1 cellular context compared by ENCODE assay signal in the genomic region with DNA sequence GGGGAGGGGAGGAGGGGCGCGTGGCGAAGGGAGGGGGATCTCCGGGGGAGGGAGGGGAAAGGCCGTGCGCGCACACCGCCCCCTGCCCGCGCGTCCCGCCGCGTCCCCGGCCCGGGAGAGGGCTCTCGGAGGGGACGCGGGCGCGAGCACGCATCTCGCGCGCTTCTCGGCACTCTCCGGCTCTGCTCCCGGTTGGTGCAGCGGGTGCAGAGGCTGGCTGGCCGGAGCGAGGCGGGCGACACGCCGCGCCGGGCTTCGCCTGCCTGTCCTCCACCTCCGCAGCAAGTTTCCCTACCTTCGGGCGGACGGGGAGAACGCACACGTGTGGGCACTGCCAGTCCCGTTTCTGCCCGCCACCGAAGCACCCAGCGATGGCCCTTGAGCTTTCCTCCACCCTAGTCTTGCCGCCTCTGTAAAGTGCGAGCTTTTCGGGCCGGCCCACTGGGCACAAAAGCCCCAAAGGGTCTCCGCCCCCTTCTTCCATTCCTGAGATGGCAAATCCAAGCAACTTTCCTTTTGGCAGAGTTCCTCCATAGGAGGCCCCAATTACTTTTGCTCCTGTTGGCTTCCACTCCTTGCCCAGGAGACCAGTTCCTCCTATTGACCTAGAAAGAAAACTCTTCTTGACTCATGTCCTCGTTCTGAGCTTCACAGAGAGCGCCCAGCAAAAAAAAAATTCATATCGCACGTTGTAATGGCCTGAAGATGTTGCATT.
TF ChIP-seq lines count a peak whose summit lies in the region.

No MANE protein-coding gene starts in this region.

TF ChIP-seq in H1, 55 proteins besides CTCF, POLR2A, EP300 and RAD21:
- TF ChIP-seq SP1 (IDR thresholded peaks at IDR 0.05; ENCODE audit: low read depth, low read length) (no peak), SP4 (IDR thresholded peaks at IDR 0.05; ENCODE audit: low read length) (no peak), CHD1 (IDR thresholded peaks at IDR 0.05; ENCODE audit: low read depth, low read length) (no peak), PHF8 (conservative IDR thresholded peaks at IDR 0.05; ENCODE audit: low read depth, low read length) (peak; percentile 43; the same call in 1 of the 2 replicates), KDM5A (IDR thresholded peaks at IDR 0.05; ENCODE audit: low read length) (no peak), EGR1 (IDR thresholded peaks at IDR 0.05; ENCODE audit: borderline replicate concordance, low read depth, low read length) (no peak), TCF12 (IDR thresholded peaks at IDR 0.05; ENCODE audit: low read depth, low read length) (no peak), HDAC2 (IDR thresholded peaks at IDR 0.05; ENCODE audit: borderline replicate concordance in 1 of 2, low read depth in 2 of 2, low read length in 2 of 2) (peak in 1 of 2 experiments; percentile 58; a peak in 1 of 4 replicates), RXRA (IDR thresholded peaks at IDR 0.05; ENCODE audit: insufficient read depth, low read depth, low read length) (no peak), GTF2F1 (IDR thresholded peaks at IDR 0.05; ENCODE audit: borderline replicate concordance, low read depth, low read length) (no peak), BRCA1 (IDR thresholded peaks at IDR 0.05; ENCODE audit: low read depth, low read length) (no peak), MAFK (IDR thresholded peaks at IDR 0.05; ENCODE audit: low read depth, low read length) (no peak), BACH1 (IDR thresholded peaks at IDR 0.05; ENCODE audit: low read length) (no peak), CBX8 (IDR thresholded peaks at IDR 0.05; ENCODE audit: borderline replicate concordance, low read depth, low read length) (no peak), SIN3A (conservative IDR thresholded peaks at IDR 0.05 in 1 of 2, IDR thresholded peaks at IDR 0.05 in 1 of 2; ENCODE audit: low read depth in 1 of 2, low read length in 2 of 2) (peak in 1 of 2 experiments; percentile 63; a peak in 1 of 4 replicates), KDM4A (IDR thresholded peaks at IDR 0.05; ENCODE audit: low read depth, low read length, severe bottlenecking) (peak; percentile 65), BCL11A (IDR thresholded peaks at IDR 0.05; ENCODE audit: low read depth in 2 of 2, low read length in 2 of 2) (no peak), SIRT6 (IDR thresholded peaks at IDR 0.05; ENCODE audit: low read length) (no peak), TEAD4 (IDR thresholded peaks at IDR 0.05; ENCODE audit: low read depth, low read length) (no peak), KDM1A (IDR thresholded peaks at IDR 0.05; ENCODE audit: borderline replicate concordance, low read length) (no peak), RBBP5 (IDR thresholded peaks at IDR 0.05; ENCODE audit: borderline replicate concordance, low read depth, low read length) (no peak; the same call in 1 of the 2 replicates), CREB1 (IDR thresholded peaks at IDR 0.05) (no peak), POLR2AphosphoS5 (IDR thresholded peaks at IDR 0.05; ENCODE audit: low read depth, low read length) (no peak)
- TF ChIP-seq, protein P1, sequence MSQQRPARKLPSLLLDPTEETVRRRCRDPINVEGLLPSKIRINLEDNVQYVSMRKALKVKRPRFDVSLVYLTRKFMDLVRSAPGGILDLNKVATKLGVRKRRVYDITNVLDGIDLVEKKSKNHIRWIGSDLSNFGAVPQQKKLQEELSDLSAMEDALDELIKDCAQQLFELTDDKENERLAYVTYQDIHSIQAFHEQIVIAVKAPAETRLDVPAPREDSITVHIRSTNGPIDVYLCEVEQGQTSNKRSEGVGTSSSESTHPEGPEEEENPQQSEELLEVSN (IDR thresholded peaks at IDR 0.05), result no peak
- TF ChIP-seq, protein P2, sequence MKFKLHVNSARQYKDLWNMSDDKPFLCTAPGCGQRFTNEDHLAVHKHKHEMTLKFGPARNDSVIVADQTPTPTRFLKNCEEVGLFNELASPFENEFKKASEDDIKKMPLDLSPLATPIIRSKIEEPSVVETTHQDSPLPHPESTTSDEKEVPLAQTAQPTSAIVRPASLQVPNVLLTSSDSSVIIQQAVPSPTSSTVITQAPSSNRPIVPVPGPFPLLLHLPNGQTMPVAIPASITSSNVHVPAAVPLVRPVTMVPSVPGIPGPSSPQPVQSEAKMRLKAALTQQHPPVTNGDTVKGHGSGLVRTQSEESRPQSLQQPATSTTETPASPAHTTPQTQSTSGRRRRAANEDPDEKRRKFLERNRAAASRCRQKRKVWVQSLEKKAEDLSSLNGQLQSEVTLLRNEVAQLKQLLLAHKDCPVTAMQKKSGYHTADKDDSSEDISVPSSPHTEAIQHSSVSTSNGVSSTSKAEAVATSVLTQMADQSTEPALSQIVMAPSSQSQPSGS (IDR thresholded peaks at IDR 0.05; ENCODE audit: low read length), result no peak
- TF ChIP-seq, protein P3, sequence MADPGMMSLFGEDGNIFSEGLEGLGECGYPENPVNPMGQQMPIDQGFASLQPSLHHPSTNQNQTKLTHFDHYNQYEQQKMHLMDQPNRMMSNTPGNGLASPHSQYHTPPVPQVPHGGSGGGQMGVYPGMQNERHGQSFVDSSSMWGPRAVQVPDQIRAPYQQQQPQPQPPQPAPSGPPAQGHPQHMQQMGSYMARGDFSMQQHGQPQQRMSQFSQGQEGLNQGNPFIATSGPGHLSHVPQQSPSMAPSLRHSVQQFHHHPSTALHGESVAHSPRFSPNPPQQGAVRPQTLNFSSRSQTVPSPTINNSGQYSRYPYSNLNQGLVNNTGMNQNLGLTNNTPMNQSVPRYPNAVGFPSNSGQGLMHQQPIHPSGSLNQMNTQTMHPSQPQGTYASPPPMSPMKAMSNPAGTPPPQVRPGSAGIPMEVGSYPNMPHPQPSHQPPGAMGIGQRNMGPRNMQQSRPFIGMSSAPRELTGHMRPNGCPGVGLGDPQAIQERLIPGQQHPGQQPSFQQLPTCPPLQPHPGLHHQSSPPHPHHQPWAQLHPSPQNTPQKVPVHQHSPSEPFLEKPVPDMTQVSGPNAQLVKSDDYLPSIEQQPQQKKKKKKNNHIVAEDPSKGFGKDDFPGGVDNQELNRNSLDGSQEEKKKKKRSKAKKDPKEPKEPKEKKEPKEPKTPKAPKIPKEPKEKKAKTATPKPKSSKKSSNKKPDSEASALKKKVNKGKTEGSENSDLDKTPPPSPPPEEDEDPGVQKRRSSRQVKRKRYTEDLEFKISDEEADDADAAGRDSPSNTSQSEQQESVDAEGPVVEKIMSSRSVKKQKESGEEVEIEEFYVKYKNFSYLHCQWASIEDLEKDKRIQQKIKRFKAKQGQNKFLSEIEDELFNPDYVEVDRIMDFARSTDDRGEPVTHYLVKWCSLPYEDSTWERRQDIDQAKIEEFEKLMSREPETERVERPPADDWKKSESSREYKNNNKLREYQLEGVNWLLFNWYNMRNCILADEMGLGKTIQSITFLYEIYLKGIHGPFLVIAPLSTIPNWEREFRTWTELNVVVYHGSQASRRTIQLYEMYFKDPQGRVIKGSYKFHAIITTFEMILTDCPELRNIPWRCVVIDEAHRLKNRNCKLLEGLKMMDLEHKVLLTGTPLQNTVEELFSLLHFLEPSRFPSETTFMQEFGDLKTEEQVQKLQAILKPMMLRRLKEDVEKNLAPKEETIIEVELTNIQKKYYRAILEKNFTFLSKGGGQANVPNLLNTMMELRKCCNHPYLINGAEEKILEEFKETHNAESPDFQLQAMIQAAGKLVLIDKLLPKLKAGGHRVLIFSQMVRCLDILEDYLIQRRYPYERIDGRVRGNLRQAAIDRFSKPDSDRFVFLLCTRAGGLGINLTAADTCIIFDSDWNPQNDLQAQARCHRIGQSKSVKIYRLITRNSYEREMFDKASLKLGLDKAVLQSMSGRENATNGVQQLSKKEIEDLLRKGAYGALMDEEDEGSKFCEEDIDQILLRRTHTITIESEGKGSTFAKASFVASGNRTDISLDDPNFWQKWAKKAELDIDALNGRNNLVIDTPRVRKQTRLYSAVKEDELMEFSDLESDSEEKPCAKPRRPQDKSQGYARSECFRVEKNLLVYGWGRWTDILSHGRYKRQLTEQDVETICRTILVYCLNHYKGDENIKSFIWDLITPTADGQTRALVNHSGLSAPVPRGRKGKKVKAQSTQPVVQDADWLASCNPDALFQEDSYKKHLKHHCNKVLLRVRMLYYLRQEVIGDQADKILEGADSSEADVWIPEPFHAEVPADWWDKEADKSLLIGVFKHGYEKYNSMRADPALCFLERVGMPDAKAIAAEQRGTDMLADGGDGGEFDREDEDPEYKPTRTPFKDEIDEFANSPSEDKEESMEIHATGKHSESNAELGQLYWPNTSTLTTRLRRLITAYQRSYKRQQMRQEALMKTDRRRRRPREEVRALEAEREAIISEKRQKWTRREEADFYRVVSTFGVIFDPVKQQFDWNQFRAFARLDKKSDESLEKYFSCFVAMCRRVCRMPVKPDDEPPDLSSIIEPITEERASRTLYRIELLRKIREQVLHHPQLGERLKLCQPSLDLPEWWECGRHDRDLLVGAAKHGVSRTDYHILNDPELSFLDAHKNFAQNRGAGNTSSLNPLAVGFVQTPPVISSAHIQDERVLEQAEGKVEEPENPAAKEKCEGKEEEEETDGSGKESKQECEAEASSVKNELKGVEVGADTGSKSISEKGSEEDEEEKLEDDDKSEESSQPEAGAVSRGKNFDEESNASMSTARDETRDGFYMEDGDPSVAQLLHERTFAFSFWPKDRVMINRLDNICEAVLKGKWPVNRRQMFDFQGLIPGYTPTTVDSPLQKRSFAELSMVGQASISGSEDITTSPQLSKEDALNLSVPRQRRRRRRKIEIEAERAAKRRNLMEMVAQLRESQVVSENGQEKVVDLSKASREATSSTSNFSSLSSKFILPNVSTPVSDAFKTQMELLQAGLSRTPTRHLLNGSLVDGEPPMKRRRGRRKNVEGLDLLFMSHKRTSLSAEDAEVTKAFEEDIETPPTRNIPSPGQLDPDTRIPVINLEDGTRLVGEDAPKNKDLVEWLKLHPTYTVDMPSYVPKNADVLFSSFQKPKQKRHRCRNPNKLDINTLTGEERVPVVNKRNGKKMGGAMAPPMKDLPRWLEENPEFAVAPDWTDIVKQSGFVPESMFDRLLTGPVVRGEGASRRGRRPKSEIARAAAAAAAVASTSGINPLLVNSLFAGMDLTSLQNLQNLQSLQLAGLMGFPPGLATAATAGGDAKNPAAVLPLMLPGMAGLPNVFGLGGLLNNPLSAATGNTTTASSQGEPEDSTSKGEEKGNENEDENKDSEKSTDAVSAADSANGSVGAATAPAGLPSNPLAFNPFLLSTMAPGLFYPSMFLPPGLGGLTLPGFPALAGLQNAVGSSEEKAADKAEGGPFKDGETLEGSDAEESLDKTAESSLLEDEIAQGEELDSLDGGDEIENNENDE (IDR thresholded peaks at IDR 0.05; ENCODE audit: insufficient replicate concordance, low read length), result no peak
- TF ChIP-seq, protein P4, sequence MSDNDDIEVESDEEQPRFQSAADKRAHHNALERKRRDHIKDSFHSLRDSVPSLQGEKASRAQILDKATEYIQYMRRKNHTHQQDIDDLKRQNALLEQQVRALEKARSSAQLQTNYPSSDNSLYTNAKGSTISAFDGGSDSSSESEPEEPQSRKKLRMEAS (IDR thresholded peaks at IDR 0.05), result peak; percentile 45; the same call in 1 of the 2 replicates
- TF ChIP-seq, protein P5, sequence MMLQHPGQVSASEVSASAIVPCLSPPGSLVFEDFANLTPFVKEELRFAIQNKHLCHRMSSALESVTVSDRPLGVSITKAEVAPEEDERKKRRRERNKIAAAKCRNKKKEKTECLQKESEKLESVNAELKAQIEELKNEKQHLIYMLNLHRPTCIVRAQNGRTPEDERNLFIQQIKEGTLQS (IDR thresholded peaks at IDR 0.05; ENCODE audit: insufficient read depth, low read depth, low read length), result no peak
- TF ChIP-seq, protein P6, sequence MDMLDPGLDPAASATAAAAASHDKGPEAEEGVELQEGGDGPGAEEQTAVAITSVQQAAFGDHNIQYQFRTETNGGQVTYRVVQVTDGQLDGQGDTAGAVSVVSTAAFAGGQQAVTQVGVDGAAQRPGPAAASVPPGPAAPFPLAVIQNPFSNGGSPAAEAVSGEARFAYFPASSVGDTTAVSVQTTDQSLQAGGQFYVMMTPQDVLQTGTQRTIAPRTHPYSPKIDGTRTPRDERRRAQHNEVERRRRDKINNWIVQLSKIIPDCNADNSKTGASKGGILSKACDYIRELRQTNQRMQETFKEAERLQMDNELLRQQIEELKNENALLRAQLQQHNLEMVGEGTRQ (IDR thresholded peaks at IDR 0.05; ENCODE audit: low read length), result no peak
